In genomic region chr10:121371836-121372235, GRCh38 we compare ENCODE assay signal across 29 cellular contexts.
"Had no signal": no experiment of that assay in that cellular context is flagged by ENCODE, and none has a peak within 500 bp of the region (broad histone marks: within the 10 kb centered on the region; RNA-seq: fewer than 3 reads in every experiment).

No MANE protein-coding gene starts in this region.

- H3K4me3 ChIP-seq: stomach, suprapubic skin, testis, thoracic aorta, thyroid gland, tibial artery, tibial nerve, transverse colon, upper lobe of left lung, upper lobe of right lung, uterus, vagina had no signal

- DNase-seq: stimulated activated CD4-positive, alpha-beta T cell treated with anti-CD3 and anti-CD28 coated beads, Interleukin-2, amount 100 ng/mL, for 48 hours; stimulated activated CD4-positive, alpha-beta T cell treated with anti-CD3 and anti-CD28 coated beads, Interleukin-4, amount 100 ng/mL, for 1 hour; stimulated activated CD4-positive, alpha-beta T cell treated with anti-CD3 and anti-CD28 coated beads, Interleukin-4, amount 100 ng/mL, for 24 hours; stimulated activated CD4-positive, alpha-beta T cell treated with anti-CD3 and anti-CD28 coated beads, Interleukin-4, amount 100 ng/mL, for 4 hours; stimulated activated CD8-positive, alpha-beta memory T cell treated with anti-CD3 and anti-CD28 coated beads, Interleukin-4, amount 100 ng/mL, for 48 hours; stimulated activated naive B cell treated with anti-CD40 and anti-IgM and Interleukin-4, amounts not matched to agents 10 μg/mL and 1 μg/mL and 100 μg/mL, for 72 hours; stimulated activated naive CD4-positive, alpha-beta T cell; stimulated activated naive CD4-positive, alpha-beta T cell treated with Interleukin-2 at 50 U/mL for 16 hours; stimulated activated naive CD8-positive, alpha-beta T cell treated with anti-CD3 and anti-CD28 coated beads, Interleukin-15, amount 100 ng/mL, for 72 hours; stimulated activated naive CD8-positive, alpha-beta T cell treated with anti-CD3 and anti-CD28 coated beads, Interleukin-15, Interleukin-2, amounts not matched to agents 100 U/mL and 50 U/mL, for 24 hours; stomach; substantia nigra; testis; thyroid gland; tibial artery; transverse colon; trophoblast cell; upper lobe of left lung; upper lobe of right lung; uterus had no signal

- H3K4me1 Mint-ChIP-seq: stimulated activated effector memory CD8-positive, alpha-beta T cell treated with anti-CD3 and anti-CD28 coated beads, Interleukin-12 subunit alpha, Interleukin-12 subunit beta, amount 100 ng/mL, for 72 hours; stimulated activated memory B cell treated with anti-CD40 and anti-IgM and Interleukin-4, amounts not matched to agents 10 μg/mL and 1 μg/mL and 100 μg/mL, for 72 hours; stimulated activated naive B cell treated with anti-CD40 and anti-IgM and Interleukin-4, amounts not matched to agents 10 μg/mL and 1 μg/mL and 100 μg/mL, for 72 hours; stimulated activated naive CD8-positive, alpha-beta T cell treated with anti-CD3 and anti-CD28 coated beads, Interleukin-15, amount 100 ng/mL, for 72 hours had no signal

- H3K4me3 Mint-ChIP-seq: stimulated activated effector memory CD8-positive, alpha-beta T cell treated with anti-CD3 and anti-CD28 coated beads, Interleukin-12 subunit alpha, Interleukin-12 subunit beta, amount 100 ng/mL, for 72 hours; stimulated activated memory B cell treated with anti-CD40 and anti-IgM and Interleukin-4, amounts not matched to agents 10 μg/mL and 1 μg/mL and 100 μg/mL, for 72 hours; stimulated activated naive B cell treated with anti-CD40 and anti-IgM and Interleukin-4, amounts not matched to agents 10 μg/mL and 1 μg/mL and 100 μg/mL, for 72 hours; stimulated activated naive CD8-positive, alpha-beta T cell treated with anti-CD3 and anti-CD28 coated beads, Interleukin-15, amount 100 ng/mL, for 72 hours; stimulated activated naive CD8-positive, alpha-beta T cell treated with anti-CD3 and anti-CD28 coated beads, Interleukin-15, Interleukin-2, amounts not matched to agents 100 ng/mL and 50 ng/mL, for 24 hours; type B pancreatic cell had no signal

- H3K9me3 ChIP-seq: stomach, suprapubic skin, testis, thoracic aorta, thyroid gland, tibial artery, tibial nerve, transverse colon, upper lobe of left lung, upper lobe of right lung, uterus, vagina had no signal

- H3K27ac ChIP-seq: stomach, suprapubic skin, testis, thoracic aorta, thyroid gland, tibial artery, tibial nerve, transverse colon, upper lobe of left lung, upper lobe of right lung, uterus, vagina had no signal

- H3K27me3 ChIP-seq: stomach, suprapubic skin, testis, thyroid gland, tibial artery, tibial nerve, transverse colon, upper lobe of left lung, upper lobe of right lung, uterus, vagina had no signal

- H3K27me3 Mint-ChIP-seq: stimulated activated memory B cell treated with anti-CD40 and anti-IgM and Interleukin-4, amounts not matched to agents 10 μg/mL and 1 μg/mL and 100 μg/mL, for 72 hours; stimulated activated naive B cell treated with anti-CD40 and anti-IgM and Interleukin-4, amounts not matched to agents 10 μg/mL and 1 μg/mL and 100 μg/mL, for 72 hours; stimulated activated naive CD8-positive, alpha-beta T cell treated with anti-CD3 and anti-CD28 coated beads, Interleukin-15, amount 100 ng/mL, for 72 hours; stimulated activated naive CD8-positive, alpha-beta T cell treated with anti-CD3 and anti-CD28 coated beads, Interleukin-15, Interleukin-2, amounts not matched to agents 100 ng/mL and 50 ng/mL, for 24 hours; type B pancreatic cell had no signal

- H3K36me3 Mint-ChIP-seq: stimulated activated effector memory CD8-positive, alpha-beta T cell treated with anti-CD3 and anti-CD28 coated beads, Interleukin-12 subunit alpha, Interleukin-12 subunit beta, amount 100 ng/mL, for 72 hours; stimulated activated memory B cell treated with anti-CD40 and anti-IgM and Interleukin-4, amounts not matched to agents 10 μg/mL and 1 μg/mL and 100 μg/mL, for 72 hours; stimulated activated naive B cell treated with anti-CD40 and anti-IgM and Interleukin-4, amounts not matched to agents 10 μg/mL and 1 μg/mL and 100 μg/mL, for 72 hours; type B pancreatic cell had no signal

- H3K4me1 ChIP-seq: stomach, suprapubic skin, testis, tibial artery, tibial nerve, transverse colon, upper lobe of left lung, upper lobe of right lung, uterus, vagina had no signal

- FAIRE-seq: urothelium cell line had no signal

- H3K9me3 Mint-ChIP-seq: stimulated activated effector memory CD8-positive, alpha-beta T cell treated with anti-CD3 and anti-CD28 coated beads, Interleukin-12 subunit alpha, Interleukin-12 subunit beta, amount 100 ng/mL, for 72 hours; type B pancreatic cell had no signal

- ATAC-seq: stimulated activated effector memory CD8-positive, alpha-beta T cell treated with anti-CD3 and anti-CD28 coated beads, Interleukin-12 subunit alpha, Interleukin-12 subunit beta, amount 100 ng/mL, for 72 hours; stimulated activated memory B cell treated with anti-CD40 and anti-IgM and Interleukin-4, amounts not matched to agents 10 μg/mL and 1 μg/mL and 100 μg/mL, for 72 hours; stimulated activated naive B cell treated with anti-CD40 and anti-IgM and Interleukin-4, amounts not matched to agents 10 μg/mL and 1 μg/mL and 100 μg/mL, for 72 hours; stimulated activated naive CD8-positive, alpha-beta T cell treated with anti-CD3 and anti-CD28 coated beads, Interleukin-15, amount 100 ng/mL, for 72 hours; stimulated activated naive CD8-positive, alpha-beta T cell treated with anti-CD3 and anti-CD28 coated beads, Interleukin-15, Interleukin-2, amounts not matched to agents 100 U/mL and 50 U/mL, for 24 hours; upper lobe of right lung had no signal

- H3K36me3 ChIP-seq: stomach, suprapubic skin, thoracic aorta, thyroid gland, tibial artery, tibial nerve, transverse colon, upper lobe of left lung, upper lobe of right lung, uterus, vagina had no signal

- H3K27ac Mint-ChIP-seq: stimulated activated effector memory CD8-positive, alpha-beta T cell treated with anti-CD3 and anti-CD28 coated beads, Interleukin-12 subunit alpha, Interleukin-12 subunit beta, amount 100 ng/mL, for 72 hours; stimulated activated memory B cell treated with anti-CD40 and anti-IgM and Interleukin-4, amounts not matched to agents 10 μg/mL and 1 μg/mL and 100 μg/mL, for 72 hours; stimulated activated naive B cell treated with anti-CD40 and anti-IgM and Interleukin-4, amounts not matched to agents 10 μg/mL and 1 μg/mL and 100 μg/mL, for 72 hours; stimulated activated naive CD8-positive, alpha-beta T cell treated with anti-CD3 and anti-CD28 coated beads, Interleukin-15, amount 100 ng/mL, for 72 hours; stimulated activated naive CD8-positive, alpha-beta T cell treated with anti-CD3 and anti-CD28 coated beads, Interleukin-15, Interleukin-2, amounts not matched to agents 100 ng/mL and 50 ng/mL, for 24 hours; type B pancreatic cell had no signal
